16 cellular contexts compared by ENCODE assay signal in the genomic region with DNA sequence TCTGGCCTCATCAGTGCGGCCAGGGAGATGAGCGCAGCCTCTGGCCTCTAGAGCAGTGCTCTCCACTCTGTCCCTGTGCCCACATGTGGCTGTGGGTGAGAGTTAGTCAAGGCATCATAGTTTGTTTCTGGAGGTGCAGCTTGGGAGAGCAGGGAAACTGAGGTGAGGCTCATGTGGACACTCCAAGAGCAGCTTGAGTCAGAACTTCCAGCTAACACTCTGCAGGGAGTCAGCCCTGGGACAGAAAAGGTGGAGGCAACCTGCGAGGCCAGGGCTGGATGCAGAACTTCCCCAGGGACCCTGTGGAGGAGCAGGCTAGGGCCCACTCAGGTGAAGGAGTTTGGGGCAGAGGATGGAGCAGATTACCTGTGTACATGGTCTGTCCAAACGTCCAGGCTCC. TPM values are rescaled to one million over a fixed set of nuclear protein-coding genes. Genes with fewer than 3 reads are reported as not detected.
A peak's percentile ranks its signal among the peaks of the same experiment; 100 is the strongest.
DNase-seq lines count a peak whose midpoint lies in the region; ATAC-seq and TF ChIP-seq lines count a peak whose summit lies in the region.
"Had no signal": no experiment of that assay in that cellular context is flagged by ENCODE, and none has a peak within 500 bp of the region (broad histone marks: within the 10 kb centered on the region; RNA-seq: fewer than 3 reads in every experiment).

No MANE protein-coding gene starts in this region.

- peaks cover 27% of the 10 kb centered on the region for H3F3A ChIP-seq in neural progenitor cell (ENCODE audit: low read depth)

- H3K4me1 ChIP-seq in CD4-positive, CD25-positive, alpha-beta regulatory T cell (ENCODE audit: control insufficient read depth, insufficient read depth, low read length, poor library complexity, severe bottlenecking): no peaks in the 10 kb centered on the region
- no peaks in the 10 kb centered on the region for H3K4me1 ChIP-seq in ascending aorta
- peaks cover 28% of the 10 kb centered on the region for H3K4me1 ChIP-seq in neural progenitor cell
- H3K4me1 ChIP-seq: Caco-2 had no signal

- intact Hi-C loops in activated naive CD4-positive, alpha-beta T cell treated with anti-CD3 and anti-CD28 coated beads for 36 hours (cut with micrococcal nuclease): no loop called here
- intact Hi-C loops in ascending aorta (cut with DNase I): no loop called here

- H3K27me3 Mint-ChIP-seq in activated naive CD4-positive, alpha-beta T cell treated with anti-CD3 and anti-CD28 coated beads, Interleukin-2, amount 10 ng/mL, durations not matched to agents 7 days and 5 days: peaks cover 26% of the 10 kb centered on the region
- no peaks in the 10 kb centered on the region for H3K27me3 Mint-ChIP-seq in activated naive CD4-positive, alpha-beta T cell treated with anti-CD3 and anti-CD28 coated beads for 36 hours (ENCODE audit: low read depth)
- no peaks in the 10 kb centered on the region for H3K27me3 Mint-ChIP-seq in CD4-positive, CD25-positive, alpha-beta regulatory T cell
- H3K27me3 Mint-ChIP-seq in neural progenitor cell (ENCODE audit: insufficient read depth, low read depth): peaks cover 5% of the 10 kb centered on the region

- H3K4me3 ChIP-seq in CD4-positive, CD25-positive, alpha-beta regulatory T cell (ENCODE audit: low read depth, low read length): no peak overlapping the region
- H3K4me3 ChIP-seq in ascending aorta (no peak overlapping the region), neural progenitor cell (no peak overlapping the region)

- H3K4me3 Mint-ChIP-seq in activated naive CD4-positive, alpha-beta T cell treated with anti-CD3 and anti-CD28 coated beads, Interleukin-2, amount 10 ng/mL, durations not matched to agents 7 days and 5 days: no peak overlapping the region
- H3K4me3 Mint-ChIP-seq in activated naive CD4-positive, alpha-beta T cell treated with anti-CD3 and anti-CD28 coated beads for 36 hours: no peak overlapping the region
- no peak overlapping the region for H3K4me3 Mint-ChIP-seq in CD4-positive, CD25-positive, alpha-beta regulatory T cell
- no peak overlapping the region for H3K4me3 Mint-ChIP-seq in neural progenitor cell
- H3K4me3 Mint-ChIP-seq: B cell; CD14-positive monocyte; CD8-positive, alpha-beta memory T cell had no signal

- H3K9ac ChIP-seq in neural progenitor cell: no peak overlapping the region

- ATAC-seq in CD4-positive, CD25-positive, alpha-beta regulatory T cell (ENCODE audit: low read depth in 2 of 2): no peak
- ATAC-seq in GM19397 (IDR thresholded peaks at IDR 0.05; ENCODE audit: unreplicated experiment): no peak
- ATAC-seq: HCT116, HepG2 had no signal

- CTCF ChIA-PET in activated naive CD4-positive, alpha-beta T cell treated with anti-CD3 and anti-CD28 coated beads, Interleukin-2, amount 10 ng/mL, durations not matched to agents 7 days and 5 days (lab: Charles Lee): no interaction called here
- CTCF ChIA-PET in activated naive CD4-positive, alpha-beta T cell treated with anti-CD3 and anti-CD28 coated beads for 36 hours (lab: Charles Lee): no interaction called here

- DNase-seq in activated naive CD4-positive, alpha-beta T cell treated with anti-CD3 and anti-CD28 coated beads, Interleukin-2, amount 10 ng/mL, durations not matched to agents 7 days and 5 days: peak; percentile 3
- DNase-seq in activated naive CD4-positive, alpha-beta T cell treated with anti-CD3 and anti-CD28 coated beads for 36 hours: no peak
- no peak for DNase-seq in CD4-positive, CD25-positive, alpha-beta regulatory T cell
- DNase-seq in ascending aorta (ENCODE audit: low spot score in 2 of 2): no peak
- no peak for DNase-seq in neural progenitor cell (ENCODE audit: low spot score)
- no peak for DNase-seq in NCI-H510A (lab: John Stamatoyannopoulos, UW)
- DNase-seq in NK-92 (lab: John Stamatoyannopoulos, UW; ENCODE audit: unreplicated experiment): no peak
- DNase-seq: Caco-2; CD8-positive, alpha-beta memory T cell; DND-41; GDM1 had no signal

- no peak overlapping the region for H2AFZ ChIP-seq in neural progenitor cell (replicated peaks)

- H4K20me1 ChIP-seq in neural progenitor cell (ENCODE audit: low read depth): peaks cover 6% of the 10 kb centered on the region

- no peaks in the 10 kb centered on the region for H3K9me3 ChIP-seq in CD4-positive, CD25-positive, alpha-beta regulatory T cell (ENCODE audit: control insufficient read depth in 2 of 2, low read length in 2 of 2)
- H3K9me3 ChIP-seq in ascending aorta (no peaks in the 10 kb centered on the region), neural progenitor cell (ENCODE audit: low read depth) (no peaks in the 10 kb centered on the region)
- H3K9me3 ChIP-seq: Caco-2 had no signal

- TF ChIP-seq CTCF in ascending aorta (IDR thresholded peaks at IDR 0.05): no peak
- TF ChIP-seq CTCF in neural progenitor cell (IDR thresholded peaks at IDR 0.05): no peak

- H3K36me3 Mint-ChIP-seq in activated naive CD4-positive, alpha-beta T cell treated with anti-CD3 and anti-CD28 coated beads, Interleukin-2, amount 10 ng/mL, durations not matched to agents 7 days and 5 days: no peaks in the 10 kb centered on the region
- H3K36me3 Mint-ChIP-seq in activated naive CD4-positive, alpha-beta T cell treated with anti-CD3 and anti-CD28 coated beads for 36 hours (ENCODE audit: low read depth): no peaks in the 10 kb centered on the region
- no peaks in the 10 kb centered on the region for H3K36me3 Mint-ChIP-seq in CD4-positive, CD25-positive, alpha-beta regulatory T cell
- no peaks in the 10 kb centered on the region for H3K36me3 Mint-ChIP-seq in neural progenitor cell

- H3K79me2 ChIP-seq in neural progenitor cell (ENCODE audit: low read depth): no peaks in the 10 kb centered on the region

- H3K36me3 ChIP-seq in CD4-positive, CD25-positive, alpha-beta regulatory T cell (ENCODE audit: control insufficient read depth, insufficient read depth, low read length): no peaks in the 10 kb centered on the region
- H3K36me3 ChIP-seq in ascending aorta (peaks cover 89 to 100% of the 10 kb centered on the region in 2 donors), neural progenitor cell (no peaks in the 10 kb centered on the region)

- no peaks in the 10 kb centered on the region for H3K9me3 Mint-ChIP-seq in activated naive CD4-positive, alpha-beta T cell treated with anti-CD3 and anti-CD28 coated beads, Interleukin-2, amount 10 ng/mL, durations not matched to agents 7 days and 5 days
- no peaks in the 10 kb centered on the region for H3K9me3 Mint-ChIP-seq in activated naive CD4-positive, alpha-beta T cell treated with anti-CD3 and anti-CD28 coated beads for 36 hours
- H3K9me3 Mint-ChIP-seq in CD4-positive, CD25-positive, alpha-beta regulatory T cell: no peaks in the 10 kb centered on the region
- no peaks in the 10 kb centered on the region for H3K9me3 Mint-ChIP-seq in neural progenitor cell
- H3K9me3 Mint-ChIP-seq: CD14-positive monocyte; CD8-positive, alpha-beta memory T cell had no signal

- peaks cover 7% of the 10 kb centered on the region for H3K4me1 Mint-ChIP-seq in activated naive CD4-positive, alpha-beta T cell treated with anti-CD3 and anti-CD28 coated beads, Interleukin-2, amount 10 ng/mL, durations not matched to agents 7 days and 5 days
- no peaks in the 10 kb centered on the region for H3K4me1 Mint-ChIP-seq in activated naive CD4-positive, alpha-beta T cell treated with anti-CD3 and anti-CD28 coated beads for 36 hours (ENCODE audit: low read depth)
- H3K4me1 Mint-ChIP-seq in CD4-positive, CD25-positive, alpha-beta regulatory T cell: peaks cover 0 to 7% (median 5%) of the 10 kb centered on the region in 4 donors
- H3K4me1 Mint-ChIP-seq in neural progenitor cell: peaks cover 36% of the 10 kb centered on the region

- no peaks in the 10 kb centered on the region for H3K27me3 ChIP-seq in CD4-positive, CD25-positive, alpha-beta regulatory T cell (ENCODE audit: control insufficient read depth, insufficient read depth, low read length)
- H3K27me3 ChIP-seq in ascending aorta (no peaks in the 10 kb centered on the region), neural progenitor cell (no peaks in the 10 kb centered on the region)

- no peak overlapping the region for H3K27ac Mint-ChIP-seq in activated naive CD4-positive, alpha-beta T cell treated with anti-CD3 and anti-CD28 coated beads, Interleukin-2, amount 10 ng/mL, durations not matched to agents 7 days and 5 days
- H3K27ac Mint-ChIP-seq in activated naive CD4-positive, alpha-beta T cell treated with anti-CD3 and anti-CD28 coated beads for 36 hours: no peak overlapping the region
- H3K27ac Mint-ChIP-seq in CD4-positive, CD25-positive, alpha-beta regulatory T cell: peak overlapping the region in 2 of 3 donors; percentile 11 to 60
- H3K27ac Mint-ChIP-seq in neural progenitor cell: peak overlapping the region; percentile 74
- H3K27ac Mint-ChIP-seq: B cell, CD14-positive monocyte had no signal

- no peak overlapping the region for H3K4me2 ChIP-seq in neural progenitor cell

- no peak overlapping the region for H3K27ac ChIP-seq in CD4-positive, CD25-positive, alpha-beta regulatory T cell (ENCODE audit: insufficient read depth, low read length, poor library complexity, severe bottlenecking)
- H3K27ac ChIP-seq in ascending aorta (peak overlapping the region; percentile 5 to 51), neural progenitor cell (no peak overlapping the region)

RNA-seq across cellular contexts. Expression of gene ISCA2, which starts 10.8 kb away (rescaled TPM):
- total RNA-seq in activated naive CD4-positive, alpha-beta T cell treated with anti-CD3 and anti-CD28 coated beads for 36 hours: 10 to 100 TPM; 27.7 to 30.9 TPM
- 19.9 TPM for total RNA-seq in CD4-positive, CD25-positive, alpha-beta regulatory T cell
- polyA plus RNA-seq in CD4-positive, CD25-positive, alpha-beta regulatory T cell: 100 to 1,000 TPM in 2 of 4 donors, 10 to 100 TPM in 2; 81.8 to 114 (median 97.4) TPM
- 10.0 TPM for total RNA-seq in ascending aorta
- 45.5 and 47.0 TPM in 2 replicates for total RNA-seq in neural progenitor cell (ENCODE audit: low replicate concordance)

RNA-seq across cellular contexts. Expression of gene NPC2, which starts 11.3 kb away (rescaled TPM):
- 10 to 100 TPM; 36.3 to 38.0 TPM for total RNA-seq in activated naive CD4-positive, alpha-beta T cell treated with anti-CD3 and anti-CD28 coated beads for 36 hours
- 33.1 TPM for total RNA-seq in CD4-positive, CD25-positive, alpha-beta regulatory T cell
- 100 to 1,000 TPM in 3 of 4 donors, 10 to 100 TPM in 1; 87.0 to 144 (median 108) TPM for polyA plus RNA-seq in CD4-positive, CD25-positive, alpha-beta regulatory T cell
- total RNA-seq in ascending aorta (324 TPM), neural progenitor cell (ENCODE audit: low replicate concordance) (371 and 405 TPM in 2 replicates)

Comparison
In these comparisons a context has a peak if more than half of its experiments do, and no peak if none do; other contexts are left out.
1. H3K27ac Mint-ChIP-seq: peak in CD4-positive, CD25-positive, alpha-beta regulatory T cell (2 of 3) and neural progenitor cell (single experiment); none in activated naive CD4-positive, alpha-beta T cell treated with anti-CD3 and anti-CD28 coated beads, Interleukin-2, amount 10 ng/mL, durations not matched to agents 7 days and 5 days (single experiment) and activated naive CD4-positive, alpha-beta T cell treated with anti-CD3 and anti-CD28 coated beads for 36 hours (single experiment).
2. H3K27ac ChIP-seq: peak in ascending aorta (2 of 2); none in CD4-positive, CD25-positive, alpha-beta regulatory T cell (single experiment) and neural progenitor cell (single experiment).